In the genomic region with DNA sequence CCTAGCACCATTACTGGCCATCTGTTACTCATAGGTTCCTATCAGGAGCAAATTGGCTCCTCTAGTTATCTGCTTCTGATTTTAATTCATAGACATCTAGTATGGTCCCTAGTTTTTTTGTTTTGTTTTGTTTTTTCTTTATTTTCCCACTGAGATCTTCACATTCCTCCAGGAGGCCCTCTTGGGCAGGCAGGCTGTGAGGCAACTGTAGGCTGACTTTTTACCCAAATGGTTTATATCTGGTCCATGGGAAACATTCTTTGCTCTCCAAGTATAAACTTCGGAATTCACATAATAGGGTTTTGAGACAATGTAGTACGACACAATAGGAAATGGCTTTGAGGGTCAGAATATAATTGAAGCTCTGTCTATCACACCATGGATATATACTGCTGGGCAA, we compare ENCODE assay signal across 22 cellular contexts.
"Had no signal": no experiment of that assay in that cellular context is flagged by ENCODE, and none has a peak within 500 bp of the region (broad histone marks: within the 10 kb centered on the region; RNA-seq: fewer than 3 reads in every experiment).

No MANE protein-coding gene starts in this region.

- DNase-seq: activated CD4-positive, alpha-beta T cell treated with anti-CD3 and anti-CD28 coated beads, Interleukin-2, amount 10 ng/mL, durations not matched to agents 24 days and 14 days; activated CD4-positive, CD25-positive, alpha-beta regulatory T cell; activated CD8-positive, alpha-beta T cell treated with anti-CD3 and anti-CD28 coated beads for 36 hours; activated effector memory CD4-positive, alpha-beta T cell treated with Interleukin-2 at 50 U/mL for 16 hours; activated naive CD4-positive, alpha-beta T cell treated with anti-CD3 and anti-CD28 coated beads, Interleukin-2, amount 10 ng/mL, durations not matched to agents 7 days and 5 days; activated naive CD8-positive, alpha-beta T cell treated with anti-CD3 and anti-CD28 coated beads, Interleukin-2, amount 50 U/mL, for 24 hours; activated T-cell treated with anti-CD3 and anti-CD28 coated beads, Interleukin-2, amount 50 U/mL, for 48 hours; effector memory CD8-positive, alpha-beta T cell; esophagus squamous epithelium; head of caudate nucleus; left ventricle myocardium superior; natural killer cell; stimulated activated CD4-positive, alpha-beta T cell treated with anti-CD3 and anti-CD28 coated beads, Interleukin-12 subunit alpha, Interleukin-12 subunit beta, amount 100 ng/mL, for 4 hours; stimulated activated CD4-positive, alpha-beta T cell treated with anti-CD3 and anti-CD28 coated beads, Interleukin-1b, Interleukin-23, amount 100 ng/mL, for 48 hours; stimulated activated CD8-positive, alpha-beta memory T cell treated with anti-CD3 and anti-CD28 coated beads, Interleukin-4, amount 100 ng/mL, for 48 hours; stimulated activated naive CD4-positive, alpha-beta T cell; tibial artery; uterus had no signal

- H3K27ac ChIP-seq: ascending aorta, breast epithelium, esophagus squamous epithelium, SK-N-MC, tibial artery, uterus had no signal

- H3K4me1 ChIP-seq: ascending aorta, breast epithelium, tibial artery, uterus had no signal

- H3K4me3 ChIP-seq: ascending aorta, breast epithelium, esophagus squamous epithelium, SK-N-MC, tibial artery, uterus had no signal

- H3K27me3 ChIP-seq: ascending aorta, breast epithelium, tibial artery, uterus had no signal

- H3K36me3 ChIP-seq: ascending aorta, breast epithelium, esophagus squamous epithelium, tibial artery, uterus had no signal

- H3K9me3 ChIP-seq: ascending aorta, breast epithelium, esophagus squamous epithelium, tibial artery, uterus had no signal

- ATAC-seq: activated CD8-positive, alpha-beta T cell treated with anti-CD3 and anti-CD28 coated beads for 36 hours; activated naive CD8-positive, alpha-beta T cell treated with anti-CD3 and anti-CD28 coated beads, Interleukin-2, amount 50 U/mL, for 24 hours; effector memory CD8-positive, alpha-beta T cell; left ventricle myocardium superior; natural killer cell; sciatic nerve had no signal
